ENCODE assay signal across 9 cellular contexts in genomic region chr10:5089869-5090268, GRCh38. TPM values are rescaled to one million over a fixed set of nuclear protein-coding genes. Genes with fewer than 3 reads are reported as not detected.
DNase-seq lines count a peak whose midpoint lies in the region; ATAC-seq and TF ChIP-seq lines count a peak whose summit lies in the region.
"Had no signal": no experiment of that assay in that cellular context is flagged by ENCODE, and none has a peak within 500 bp of the region (broad histone marks: within the 10 kb centered on the region; RNA-seq: fewer than 3 reads in every experiment).

No MANE protein-coding gene starts in this region.

- H3K9me3 ChIP-seq in heart left ventricle: peaks cover 0 to 20% (median 0%) of the 10 kb centered on the region in 12 donors

- no peak overlapping the region for H3K4me3 Mint-ChIP-seq in stimulated activated effector memory CD8-positive, alpha-beta T cell treated with anti-CD3 and anti-CD28 coated beads, Interleukin-12 subunit alpha, Interleukin-12 subunit beta, amount 100 ng/mL, for 72 hours

- intact Hi-C loops in heart left ventricle (cut with DNase I): loop anchor here in 8 of 10 donors (5.0 to 10.0 kb wide), 7 partner anchors 73 to 295 kb away; no protein-coding TSS in a partner anchor

- 53 to 68% (median 64%) methylated on average over 4 of the region's 4 CpGs for WGBS in heart left ventricle, 4 donors

- H3K4me1 Mint-ChIP-seq in stimulated activated effector memory CD8-positive, alpha-beta T cell treated with anti-CD3 and anti-CD28 coated beads, Interleukin-12 subunit alpha, Interleukin-12 subunit beta, amount 100 ng/mL, for 72 hours: no peaks in the 10 kb centered on the region

- no peaks in the 10 kb centered on the region for H3K27me3 ChIP-seq in heart left ventricle

- H3K4me1 ChIP-seq in heart left ventricle: no peaks in the 10 kb centered on the region

- no peak overlapping the region for H3K4me3 ChIP-seq in heart left ventricle

- H3K27ac ChIP-seq in heart left ventricle: no peak overlapping the region

- no peaks in the 10 kb centered on the region for H3K36me3 ChIP-seq in heart left ventricle

- peak; percentile 55 for ATAC-seq in stimulated activated effector memory CD8-positive, alpha-beta T cell treated with anti-CD3 and anti-CD28 coated beads, Interleukin-12 subunit alpha, Interleukin-12 subunit beta, amount 100 ng/mL, for 72 hours
- ATAC-seq in heart left ventricle: no peak
- ATAC-seq in GM18873 (IDR thresholded peaks at IDR 0.05; ENCODE audit: low FRiP score, unreplicated experiment): no peak

- TF ChIP-seq POLR2A in heart left ventricle (IDR thresholded peaks at IDR 0.05): no peak

- H3K27ac Mint-ChIP-seq in stimulated activated effector memory CD8-positive, alpha-beta T cell treated with anti-CD3 and anti-CD28 coated beads, Interleukin-12 subunit alpha, Interleukin-12 subunit beta, amount 100 ng/mL, for 72 hours: no peak overlapping the region

- H3K36me3 Mint-ChIP-seq in stimulated activated effector memory CD8-positive, alpha-beta T cell treated with anti-CD3 and anti-CD28 coated beads, Interleukin-12 subunit alpha, Interleukin-12 subunit beta, amount 100 ng/mL, for 72 hours: no peaks in the 10 kb centered on the region

- DNase-seq in activated CD4-positive, alpha-beta T cell treated with anti-CD3 and anti-CD28 coated beads for 48 hours: peak; percentile 2
- DNase-seq in activated CD4-positive, alpha-beta T cell treated with anti-CD3 and anti-CD28 coated beads, Interleukin-2, amount 50 U/mL, for 48 hours: no peak
- peak; percentile 11 for DNase-seq in NCI-H146 treated with DMSO at 0.1 percent for 48 hours (lab: John Stamatoyannopoulos, UW; ENCODE audit: unreplicated experiment)
- peak; percentile 2 for DNase-seq in central memory CD4-positive, alpha-beta T cell
- DNase-seq in stimulated activated effector memory CD8-positive, alpha-beta T cell treated with anti-CD3 and anti-CD28 coated beads, Interleukin-12 subunit alpha, Interleukin-12 subunit beta, amount 100 ng/mL, for 72 hours (ENCODE audit: low spot score in 2 of 2): no peak
- DNase-seq in heart left ventricle: no peak
- no peak for DNase-seq in GM20000 (ENCODE audit: low spot score)
- DNase-seq: substantia nigra had no signal

- peaks cover 15% of the 10 kb centered on the region for H3K9me3 Mint-ChIP-seq in stimulated activated effector memory CD8-positive, alpha-beta T cell treated with anti-CD3 and anti-CD28 coated beads, Interleukin-12 subunit alpha, Interleukin-12 subunit beta, amount 100 ng/mL, for 72 hours

- peak in 6 of 12 donors; percentile 6 to 26 (median 15) for TF ChIP-seq CTCF in heart left ventricle (IDR thresholded peaks at IDR 0.05)
- TF ChIP-seq CTCF in GM20000 (IDR thresholded peaks at IDR 0.05; ENCODE audit: extremely low read depth, missing control alignments): no peak

RNA-seq across cellular contexts. Expression of gene AKR1C3, which starts 4.3 kb away (rescaled TPM):
- 10 to 100 TPM; 13.9 to 25.1 (median 21.1) TPM for total RNA-seq in heart left ventricle
- 10 to 100 TPM; 17.5 to 23.7 TPM for polyA plus RNA-seq in heart left ventricle

Comparison
In these comparisons a context has a peak if more than half of its experiments do, and no peak if none do; other contexts are left out.
1. DNase-seq: peak in activated CD4-positive, alpha-beta T cell treated with anti-CD3 and anti-CD28 coated beads for 48 hours (single experiment), NCI-H146 treated with DMSO at 0.1 percent for 48 hours (single experiment) and central memory CD4-positive, alpha-beta T cell (single experiment); none in activated CD4-positive, alpha-beta T cell treated with anti-CD3 and anti-CD28 coated beads, Interleukin-2, amount 50 U/mL, for 48 hours (0 of 2), stimulated activated effector memory CD8-positive, alpha-beta T cell treated with anti-CD3 and anti-CD28 coated beads, Interleukin-12 subunit alpha, Interleukin-12 subunit beta, amount 100 ng/mL, for 72 hours (0 of 2), heart left ventricle (0 of 5) and GM20000 (single experiment).